19 cellular contexts compared by ENCODE assay signal in genomic region chr2:163753721-163754120, GRCh38. TPM values are rescaled to one million over a fixed set of nuclear protein-coding genes. Genes with fewer than 3 reads are reported as not detected.
DNase-seq lines count a peak whose midpoint lies in the region; ATAC-seq, FAIRE-seq and TF ChIP-seq lines count a peak whose summit lies in the region.
"Had no signal": no experiment of that assay in that cellular context is flagged by ENCODE, and none has a peak within 500 bp of the region (broad histone marks: within the 10 kb centered on the region; RNA-seq: fewer than 3 reads in every experiment).

No MANE protein-coding gene starts in this region.

- H3K9me3 ChIP-seq in SK-N-SH, result no peaks in the 10 kb centered on the region
- H3K9me3 ChIP-seq in astrocyte (ENCODE audit: insufficient read depth, low read depth, low read length), result no peaks in the 10 kb centered on the region
- H3K9me3 ChIP-seq: BLaER1 had no signal

- H3K27ac ChIP-seq in SK-N-SH (ENCODE audit: low read depth in 2 of 2, low read length in 1 of 2) (no peak overlapping the region), astrocyte (ENCODE audit: low read depth, low read length) (no peak overlapping the region)
- H3K27ac ChIP-seq: 22Rv1, BLaER1 had no signal

- in situ Hi-C loops in KBM-7 (cut with MboI; ENCODE audit: low pct_unique_long_range_greater_than_20kb, low sequenced_read_pairs), result no loop called here

- DNase-seq in SK-N-SH (no peak), astrocyte (ENCODE audit: low read depth) (peak; percentile 65), fibroblast of the aortic adventitia (ENCODE audit: low read depth) (peak; percentile 40), KBM-7 (no peak), COLO829 (ENCODE audit: low spot score) (no peak), DMS79 treated with DMSO at 0.1 percent for 48 hours (lab: John Stamatoyannopoulos, UW) (no peak)
- DNase-seq in activated CD4-positive, alpha-beta T cell treated with anti-CD3 and anti-CD28 coated beads for 36 hours, result no peak
- DNase-seq: AML-193; Calu3; CD8-positive, alpha-beta memory T cell; DMS 273 treated with DMSO at 0.1 percent for 48 hours; GDM1 had no signal

- no peak for TF ChIP-seq EP300 in SK-N-SH (IDR thresholded peaks at IDR 0.05; ENCODE audit: borderline replicate concordance in 1 of 2, low read depth in 1 of 2, low read length in 1 of 2)

- 0 out of 2 replicates have a peak overlapping the region, but pooled peaks have one; percentile 41 for H2AFZ ChIP-seq in SK-N-SH (ENCODE audit: low read depth)
- no peak overlapping the region for H2AFZ ChIP-seq in astrocyte (ENCODE audit: low read depth, low read length)

- H3K4me1 ChIP-seq in SK-N-SH (ENCODE audit: control insufficient read depth in 1 of 2, insufficient read depth in 2 of 2, low read depth in 1 of 2, low read length in 1 of 2) (no peaks in the 10 kb centered on the region), astrocyte (ENCODE audit: insufficient read depth, low read length) (no peaks in the 10 kb centered on the region)
- H3K4me1 ChIP-seq: BLaER1 had no signal

- H4K20me1 ChIP-seq in SK-N-SH (ENCODE audit: insufficient read depth) (no peaks in the 10 kb centered on the region), astrocyte (ENCODE audit: insufficient read depth, low read length) (no peaks in the 10 kb centered on the region)
- H4K20me1 ChIP-seq: BLaER1 had no signal

- H3K4me3 ChIP-seq in SK-N-SH (ENCODE audit: low read depth in 2 of 2, low read length in 1 of 2) (no peak overlapping the region), astrocyte (ENCODE audit: insufficient read depth, low read depth, low read length) (no peak overlapping the region), fibroblast of the aortic adventitia (ENCODE audit: low read depth, low read length) (no peak overlapping the region)
- H3K4me3 ChIP-seq: BLaER1, K562 had no signal

- no peaks in the 10 kb centered on the region for H3K27me3 ChIP-seq in SK-N-SH (ENCODE audit: insufficient read depth)
- no peaks in the 10 kb centered on the region for H3K27me3 ChIP-seq in astrocyte (ENCODE audit: insufficient read depth, low read length)
- H3K27me3 ChIP-seq: BLaER1 had no signal

- ATAC-seq in SK-N-SH treated with all-trans-retinoic acid at 6 μM for 48 hours, result no peak
- ATAC-seq in activated CD4-positive, alpha-beta T cell treated with anti-CD3 and anti-CD28 coated beads for 36 hours, result no peak
- ATAC-seq: HCT116, K562 had no signal

- H3K27me3 Mint-ChIP-seq in astrocyte (ENCODE audit: low read depth, unreplicated experiment), result no peaks in the 10 kb centered on the region
- H3K27me3 Mint-ChIP-seq in activated CD4-positive, alpha-beta T cell treated with anti-CD3 and anti-CD28 coated beads for 36 hours, result no peaks in the 10 kb centered on the region
- H3K27me3 Mint-ChIP-seq: CD8-positive, alpha-beta memory T cell had no signal

- CTCF ChIA-PET in SK-N-SH (lab: Yijun Ruan, JAX), result interaction anchor here (0.9 to 1.2 kb wide), 2 partner anchors 36 to 49 kb away, joined by 3 to 4 read pairs; no protein-coding TSS in a partner anchor
- CTCF ChIA-PET in activated CD4-positive, alpha-beta T cell treated with anti-CD3 and anti-CD28 coated beads for 36 hours (lab: Charles Lee), result no interaction called here

- no peaks in the 10 kb centered on the region for H3K9me3 Mint-ChIP-seq in astrocyte (ENCODE audit: unreplicated experiment)
- H3K9me3 Mint-ChIP-seq in activated CD4-positive, alpha-beta T cell treated with anti-CD3 and anti-CD28 coated beads for 36 hours (ENCODE audit: low read depth), result peaks cover 1% of the 10 kb centered on the region

- no peak overlapping the region for H3K4me2 ChIP-seq in SK-N-SH
- no peak overlapping the region for H3K4me2 ChIP-seq in astrocyte (ENCODE audit: low read length)
- H3K4me2 ChIP-seq: BLaER1 had no signal

- no peak overlapping the region for H3K4me3 Mint-ChIP-seq in astrocyte (ENCODE audit: unreplicated experiment)
- no peak overlapping the region for H3K4me3 Mint-ChIP-seq in activated CD4-positive, alpha-beta T cell treated with anti-CD3 and anti-CD28 coated beads for 36 hours
- H3K4me3 Mint-ChIP-seq: CD8-positive, alpha-beta memory T cell had no signal

- TF ChIP-seq CTCF in SK-N-SH (IDR thresholded peaks at IDR 0.05), result no peak
- TF ChIP-seq CTCF in astrocyte (IDR thresholded peaks at IDR 0.05; ENCODE audit: insufficient read depth, low read depth, low read length), result no peak
- TF ChIP-seq CTCF in fibroblast of the aortic adventitia (IDR thresholded peaks at IDR 0.05; ENCODE audit: insufficient read depth, low read length), result no peak

- POLR2A ChIA-PET in SK-N-SH (lab: Yijun Ruan, JAX), result no interaction called here
- POLR2A ChIA-PET in activated CD4-positive, alpha-beta T cell treated with anti-CD3 and anti-CD28 coated beads for 36 hours (lab: Charles Lee), result no interaction called here

- H3K79me2 ChIP-seq in SK-N-SH (ENCODE audit: insufficient read depth), result no peaks in the 10 kb centered on the region
- H3K79me2 ChIP-seq in astrocyte (ENCODE audit: insufficient read depth, low read length), result no peaks in the 10 kb centered on the region

- FAIRE-seq in astrocyte (lab: Jason Lieb, UNC), result no peak
- FAIRE-seq: GM12892, H54, K562 had no signal

- no peak overlapping the region for H3K9ac ChIP-seq in SK-N-SH
- H3K9ac ChIP-seq in astrocyte (ENCODE audit: low read length), result no peak overlapping the region
- H3K9ac ChIP-seq: BLaER1 had no signal

- intact Hi-C loops in activated CD4-positive, alpha-beta T cell treated with anti-CD3 and anti-CD28 coated beads for 36 hours (cut with DNase I, micrococcal nuclease), result no loop called here

- WGBS in SK-N-SH (ENCODE audit: low lambda C conversion rate), result 62% methylated on average over 2 of the region's 2 CpGs

- peaks cover 4% of the 10 kb centered on the region for H3K4me1 Mint-ChIP-seq in astrocyte (ENCODE audit: low read depth, unreplicated experiment)
- H3K4me1 Mint-ChIP-seq in activated CD4-positive, alpha-beta T cell treated with anti-CD3 and anti-CD28 coated beads for 36 hours, result no peaks in the 10 kb centered on the region
- H3K4me1 Mint-ChIP-seq: CD8-positive, alpha-beta memory T cell had no signal

- no peaks in the 10 kb centered on the region for H3K9me2 ChIP-seq in SK-N-SH

- H3K36me3 Mint-ChIP-seq in astrocyte (ENCODE audit: low read depth, unreplicated experiment), result no peaks in the 10 kb centered on the region
- H3K36me3 Mint-ChIP-seq in activated CD4-positive, alpha-beta T cell treated with anti-CD3 and anti-CD28 coated beads for 36 hours (ENCODE audit: low read depth), result no peaks in the 10 kb centered on the region
- H3K36me3 Mint-ChIP-seq: CD8-positive, alpha-beta memory T cell had no signal

- no peaks in the 10 kb centered on the region for H3F3A ChIP-seq in SK-N-SH (replicated peaks; ENCODE audit: insufficient read depth)

- no peak overlapping the region for H3K27ac Mint-ChIP-seq in astrocyte (ENCODE audit: unreplicated experiment)
- no peak overlapping the region for H3K27ac Mint-ChIP-seq in activated CD4-positive, alpha-beta T cell treated with anti-CD3 and anti-CD28 coated beads for 36 hours
- H3K27ac Mint-ChIP-seq: CD8-positive, alpha-beta memory T cell had no signal

- TF ChIP-seq RAD21 in SK-N-SH (IDR thresholded peaks at IDR 0.05; ENCODE audit: low read length), result no peak

- no peaks in the 10 kb centered on the region for H3K36me3 ChIP-seq in SK-N-SH (replicated peaks in 1 of 2; ENCODE audit: control insufficient read depth in 1 of 2, insufficient read depth in 2 of 2, low read length in 1 of 2)
- H3K36me3 ChIP-seq in astrocyte (ENCODE audit: insufficient read depth, low read length), result no peaks in the 10 kb centered on the region
- H3K36me3 ChIP-seq: BLaER1 had no signal

TF ChIP-seq in SK-N-SH, 30 proteins besides CTCF, POLR2A, EP300 and RAD21 (continues in another document):
- TF ChIP-seq GABPA (IDR thresholded peaks at IDR 0.05; ENCODE audit: low read depth) (no peak), TCF12 (IDR thresholded peaks at IDR 0.05) (no peak), RCOR1 (IDR thresholded peaks at IDR 0.05; ENCODE audit: low read length) (no peak), USF1 (IDR thresholded peaks at IDR 0.05; ENCODE audit: borderline replicate concordance, low read depth) (no peak), GATA2 (CRISPR knock-in tag; IDR thresholded peaks at IDR 0.05) (no peak), TEAD4 (IDR thresholded peaks at IDR 0.05; ENCODE audit: borderline replicate concordance, insufficient read depth) (no peak), SIN3A (IDR thresholded peaks at IDR 0.05; ENCODE audit: borderline replicate concordance, low read depth, low read length) (no peak)

TF ChIP-seq in SK-N-SH treated with all-trans-retinoic acid at 6 μM for 48 hours, 23 proteins besides CTCF, POLR2A, EP300 and RAD21:
- TF ChIP-seq SNAI2 (CRISPR knock-in tag; IDR thresholded peaks at IDR 0.05) (no peak), ESRRG (CRISPR knock-in tag; IDR thresholded peaks at IDR 0.05) (no peak), ZFP3 (CRISPR knock-in tag; IDR thresholded peaks at IDR 0.05) (no peak), ARNTL (CRISPR knock-in tag; IDR thresholded peaks at IDR 0.05; ENCODE audit: borderline replicate concordance, low read depth) (no peak), ZNF8 (CRISPR knock-in tag; IDR thresholded peaks at IDR 0.05) (no peak), ZNF70 (CRISPR knock-in tag; IDR thresholded peaks at IDR 0.05) (no peak), ISL1 (CRISPR knock-in tag; IDR thresholded peaks at IDR 0.05) (no peak)

RNA-seq across cellular contexts. Expression of gene FIGN, which starts 17.9 kb away (rescaled TPM):
- 0.74 and 0.75 TPM in 2 replicates for polyA plus RNA-seq in SK-N-SH (2012; rRNA removed)
- polyA plus RNA-seq in SK-N-SH (2012; cell fraction: cytosol; rRNA removed), result 0.56 and 0.63 TPM in 2 replicates
- polyA plus RNA-seq in SK-N-SH (2012; cell fraction: nucleus; rRNA removed), result 0.83 and 2.0 TPM in 2 replicates
- total RNA-seq in astrocyte (25.9 and 30.3 TPM in 2 replicates), fibroblast of the aortic adventitia (ENCODE audit: low replicate concordance) (2.5 and 4.1 TPM in 2 replicates)
- total RNA-seq in activated CD4-positive, alpha-beta T cell treated with anti-CD3 and anti-CD28 coated beads for 36 hours, result not detected
- total RNA-seq: CD8-positive, alpha-beta memory T cell had no signal
- polyA plus RNA-seq: CD8-positive, alpha-beta memory T cell; K562 had no signal

Comparison
In these comparisons a context has a peak if more than half of its experiments do, and no peak if none do; other contexts are left out.
1. DNase-seq: peak in astrocyte (single experiment) and fibroblast of the aortic adventitia (single experiment); none in SK-N-SH (single experiment), activated CD4-positive, alpha-beta T cell treated with anti-CD3 and anti-CD28 coated beads for 36 hours (single experiment), KBM-7 (single experiment), COLO829 (single experiment) and DMS79 treated with DMSO at 0.1 percent for 48 hours (single experiment).